In the genomic region with DNA sequence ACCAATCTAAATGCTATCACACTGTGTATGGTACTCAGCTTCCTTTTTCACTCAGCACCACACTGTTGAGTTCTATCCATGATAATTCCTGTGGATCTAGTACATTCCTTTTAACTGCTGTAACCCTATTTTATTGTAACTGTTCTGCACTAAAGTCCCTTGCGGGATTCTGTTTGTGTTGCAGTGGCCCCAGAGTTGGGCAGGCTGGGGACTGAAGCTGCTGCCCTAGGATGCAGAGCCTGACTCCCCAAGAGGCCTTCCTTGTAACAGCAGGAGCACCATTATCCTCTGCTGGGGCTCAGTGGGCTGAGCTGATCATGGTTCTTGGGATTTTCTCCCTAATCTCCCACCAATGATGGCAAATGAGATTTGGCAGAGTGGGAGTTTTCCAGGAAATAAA, we compare ENCODE assay signal across 22 cellular contexts.
A peak's percentile ranks its signal among the peaks of the same experiment; 100 is the strongest.
DNase-seq lines count a peak whose midpoint lies in the region; ATAC-seq and TF ChIP-seq lines count a peak whose summit lies in the region.
"Had no signal": no experiment of that assay in that cellular context is flagged by ENCODE, and none has a peak within 500 bp of the region (broad histone marks: within the 10 kb centered on the region; RNA-seq: fewer than 3 reads in every experiment).

No MANE protein-coding gene starts in this region.

- H3K4me2 ChIP-seq in fibroblast of lung (ENCODE audit: extremely low read depth, insufficient read depth, low read length), result no peak overlapping the region
- no peak overlapping the region for H3K4me2 ChIP-seq in osteoblast (ENCODE audit: insufficient read depth, low read length)
- H3K4me2 ChIP-seq: PC-9 had no signal

- ATAC-seq in upper lobe of left lung (ENCODE audit: low FRiP score in 2 of 2), result no peak
- ATAC-seq: HepG2; natural killer cell treated with Interleukin-12 subunit alpha and Interleukin-12 subunit beta and Interleukin-15 and Interleukin-18, amount 100 ng/mL, for 72 hours; SK-N-SH treated with all-trans-retinoic acid at 6 μM for 48 hours had no signal

- TF ChIP-seq CTCF in fibroblast of lung (conservative IDR thresholded peaks at IDR 0.05 in 1 of 2, IDR thresholded peaks at IDR 0.05 in 1 of 2; ENCODE audit: low read depth in 1 of 2, low read length in 2 of 2) (peak in 1 of 2 donors; percentile 17), osteoblast (IDR thresholded peaks at IDR 0.05; ENCODE audit: extremely low read depth, low read depth, low read length) (peak; percentile 21), upper lobe of left lung (IDR thresholded peaks at IDR 0.05) (no peak)

- H3K9ac ChIP-seq in HUES64 (ENCODE audit: low read depth, low read length) (no peak overlapping the region), fibroblast of lung (ENCODE audit: insufficient read depth, low read length) (no peak overlapping the region)

- peak overlapping the region; percentile 23; the same call in 1 of the 2 replicates for H3K27ac ChIP-seq in HUES64 (ENCODE audit: low read depth, low read length)
- no peak overlapping the region for H3K27ac ChIP-seq in fibroblast of lung (ENCODE audit: insufficient read depth, low read length)
- no peak overlapping the region for H3K27ac ChIP-seq in osteoblast (ENCODE audit: low read depth, low read length)
- H3K27ac ChIP-seq in upper lobe of left lung, result no peak overlapping the region
- H3K27ac ChIP-seq: PC-9 had no signal

- 84% methylated on average over 1 of the region's 1 CpG for WGBS in HUES64
- 85 to 93% methylated on average over 1 of the region's 1 CpG for WGBS in upper lobe of left lung, 2 donors

- 0 out of 2 replicates have a peak, but pooled peaks cover 8% of the 10 kb centered on the region for H3K4me1 ChIP-seq in HUES64 (ENCODE audit: insufficient read depth, low read length)
- no peaks in the 10 kb centered on the region for H3K4me1 ChIP-seq in fibroblast of lung (ENCODE audit: control insufficient read depth, extremely low read depth, insufficient read depth, low read length)
- peaks cover 9% of the 10 kb centered on the region for H3K4me1 ChIP-seq in osteoblast (ENCODE audit: insufficient read depth, low read length)
- H3K4me1 ChIP-seq in upper lobe of left lung, result no peaks in the 10 kb centered on the region

- TF ChIP-seq POLR2A in upper lobe of left lung (IDR thresholded peaks at IDR 0.05), result no peak

- H3K4me3 ChIP-seq in HUES64 (ENCODE audit: low read length) (no peak overlapping the region), fibroblast of lung (replicated peaks in 1 of 4; ENCODE audit: control extremely low read depth in 1 of 4, insufficient read depth in 1 of 4, low read depth in 3 of 4, low read length in 4 of 4) (no peak overlapping the region), osteoblast (ENCODE audit: insufficient read depth, low read length) (no peak overlapping the region), upper lobe of left lung (no peak overlapping the region)
- H3K4me3 ChIP-seq: lung, PC-9 had no signal

- no peaks in the 10 kb centered on the region for H3K79me2 ChIP-seq in fibroblast of lung (ENCODE audit: control insufficient read depth, insufficient read depth, low read length)
- no peaks in the 10 kb centered on the region for H3K79me2 ChIP-seq in osteoblast (ENCODE audit: insufficient read depth, low read length)

- no peak overlapping the region for H2AFZ ChIP-seq in fibroblast of lung (ENCODE audit: low read length)
- no peak overlapping the region for H2AFZ ChIP-seq in osteoblast (ENCODE audit: low read length)
- H2AFZ ChIP-seq: PC-9 had no signal

- DNase-seq in AG20443 (ENCODE audit: low spot score) (peak; percentile 49), fibroblast of lung (ENCODE audit: low read depth in 2 of 2) (peak; percentile 42 to 43), osteoblast (ENCODE audit: insufficient read length, low spot score, missing footprints) (peak; percentile 88), NCI-H2029 (lab: John Stamatoyannopoulos, UW) (no peak), activated T-cell treated with anti-CD3 and anti-CD28 coated beads for 4 hours (no peak), NCI-H1436 treated with DMSO at 0.1 percent for 48 hours (lab: John Stamatoyannopoulos, UW) (no peak), upper lobe of left lung (no peak)
- DNase-seq: activated CD4-positive, alpha-beta T cell treated with anti-CD3 and anti-CD28 coated beads for 48 hours; activated naive CD8-positive, alpha-beta T cell treated with anti-CD3 and anti-CD28 coated beads for 36 hours; activated T-cell treated with anti-CD3 and anti-CD28 coated beads, Interleukin-2, amount 50 U/mL, for 24 hours; central memory CD4-positive, alpha-beta T cell; DMS 273 treated with DMSO at 0.1 percent for 48 hours; MM.1S; NCI-H1930; NCI-H526; PC-9; stimulated activated CD4-positive, alpha-beta T cell treated with anti-CD3 and anti-CD28 coated beads, Interleukin-1b, Interleukin-23, amount 100 ng/mL, for 48 hours had no signal

- H3K9me3 ChIP-seq in HUES64 (ENCODE audit: insufficient read depth, low read depth, low read length), result no peaks in the 10 kb centered on the region
- no peaks in the 10 kb centered on the region for H3K9me3 ChIP-seq in fibroblast of lung (ENCODE audit: control insufficient read depth, insufficient read depth, low read depth, low read length)
- no peaks in the 10 kb centered on the region for H3K9me3 ChIP-seq in osteoblast (ENCODE audit: low read depth, low read length)
- no peaks in the 10 kb centered on the region for H3K9me3 ChIP-seq in upper lobe of left lung

- no peaks in the 10 kb centered on the region for H3K27me3 ChIP-seq in HUES64 (ENCODE audit: insufficient read depth, low read length)
- H3K27me3 ChIP-seq in fibroblast of lung (ENCODE audit: control insufficient read depth, insufficient read depth, low read length), result no peaks in the 10 kb centered on the region
- H3K27me3 ChIP-seq in osteoblast (ENCODE audit: insufficient read depth, low read length), result no peaks in the 10 kb centered on the region
- no peaks in the 10 kb centered on the region for H3K27me3 ChIP-seq in upper lobe of left lung

- H3K36me3 ChIP-seq in HUES64 (ENCODE audit: insufficient read depth, low read length) (peaks cover 91% of the 10 kb centered on the region), fibroblast of lung (ENCODE audit: control insufficient read depth, insufficient read depth, low read length) (peaks cover 19% of the 10 kb centered on the region), osteoblast (ENCODE audit: insufficient read depth, low read length) (peaks cover 51% of the 10 kb centered on the region), upper lobe of left lung (peaks cover 28 to 99% (median 81%) of the 10 kb centered on the region in 4 donors)

- TF ChIP-seq EP300 in upper lobe of left lung (IDR thresholded peaks at IDR 0.05), result no peak

- H4K20me1 ChIP-seq in fibroblast of lung (ENCODE audit: control insufficient read depth, extremely low read depth, insufficient read depth, low read length) (no peaks in the 10 kb centered on the region), osteoblast (ENCODE audit: insufficient read depth, low read length) (peaks cover 2% of the 10 kb centered on the region)

Comparison
In these comparisons a context has a peak if more than half of its experiments do, and no peak if none do; other contexts are left out.
1. DNase-seq: peak in AG20443 (single experiment), fibroblast of lung (2 of 2) and osteoblast (single experiment); none in NCI-H2029 (single experiment), activated T-cell treated with anti-CD3 and anti-CD28 coated beads for 4 hours (single experiment), NCI-H1436 treated with DMSO at 0.1 percent for 48 hours (single experiment) and upper lobe of left lung (0 of 2).